8 cellular contexts compared by ENCODE assay signal in genomic region chr22:45435544-45436139, GRCh38. TPM values are rescaled to one million over a fixed set of nuclear protein-coding genes. Genes with fewer than 3 reads are reported as not detected.
A peak's percentile ranks its signal among the peaks of the same experiment; 100 is the strongest.
DNase-seq lines count a peak whose midpoint lies in the region; ATAC-seq, FAIRE-seq and TF ChIP-seq lines count a peak whose summit lies in the region.

No MANE protein-coding gene starts in this region.

- no peak overlapping the region for H3K4me3 ChIP-seq in SU-DHL-6 (ENCODE audit: insufficient read depth, low read length, poor library complexity, severe bottlenecking)
- H3K4me3 ChIP-seq in pancreas, result no peak overlapping the region
- peak overlapping the region; percentile 59 for H3K4me3 ChIP-seq in thoracic aorta

- no peak overlapping the region for H2AFZ ChIP-seq in SU-DHL-6 (ENCODE audit: low read depth, low read length, severe bottlenecking)

- H3K9ac ChIP-seq in SU-DHL-6 (ENCODE audit: low read length), result no peak overlapping the region

- no peak overlapping the region for H3K27ac Mint-ChIP-seq in activated naive CD8-positive, alpha-beta T cell treated with anti-CD3 and anti-CD28 coated beads, Interleukin-2, amount 10 ng/mL, durations not matched to agents 7 days and 5 days

- H3K4me1 ChIP-seq in pancreas (peaks cover 0 to 3% (median 0%) of the 10 kb centered on the region in 3 donors), thoracic aorta (ENCODE audit: control insufficient read depth in 1 of 2, low read depth in 2 of 2) (peaks cover 4 to 7% of the 10 kb centered on the region in 2 donors)

- no peaks in the 10 kb centered on the region for H3K9me2 ChIP-seq in SU-DHL-6 (replicated peaks; ENCODE audit: insufficient read depth, low read length)

- no peaks in the 10 kb centered on the region for H4K20me1 ChIP-seq in SU-DHL-6 (ENCODE audit: low read depth, low read length)

- 5 to 7% methylated on average over 20 of the region's 20 CpGs for WGBS in pancreas, 2 donors

- H3K27me3 ChIP-seq in SU-DHL-6 (ENCODE audit: low read length), result no peaks in the 10 kb centered on the region
- H3K27me3 ChIP-seq in pancreas, result no peaks in the 10 kb centered on the region
- no peaks in the 10 kb centered on the region for H3K27me3 ChIP-seq in thoracic aorta (replicated peaks; ENCODE audit: insufficient read depth)

- DNase-seq in MV-4-11 (lab: John Stamatoyannopoulos, UW) (peak; percentile 83), Right ventricle myocardium superior (peak; percentile 92), pancreas (peak; percentile 76 to 92 (median 87)), thoracic aorta (ENCODE audit: low spot score) (peak; percentile 68)
- peak; percentile 80 for DNase-seq in activated naive CD8-positive, alpha-beta T cell treated with anti-CD3 and anti-CD28 coated beads, Interleukin-2, amount 10 ng/mL, durations not matched to agents 7 days and 5 days

- H3K36me3 Mint-ChIP-seq in activated naive CD8-positive, alpha-beta T cell treated with anti-CD3 and anti-CD28 coated beads, Interleukin-2, amount 10 ng/mL, durations not matched to agents 7 days and 5 days, result peaks cover 2% of the 10 kb centered on the region

- no peaks in the 10 kb centered on the region for H3K36me3 ChIP-seq in SU-DHL-6 (ENCODE audit: low read length)
- H3K36me3 ChIP-seq in pancreas, result no peaks in the 10 kb centered on the region
- H3K36me3 ChIP-seq in thoracic aorta, result no peaks in the 10 kb centered on the region

- FAIRE-seq in G401.6 (lab: Jason Lieb, UNC), result peak; percentile 94
- FAIRE-seq in pancreas (lab: Jason Lieb, UNC), result no peak

- TF ChIP-seq CTCF in SU-DHL-6 (IDR thresholded peaks at IDR 0.05; ENCODE audit: insufficient read depth, low read length, poor library complexity, severe bottlenecking), result peak; percentile 78
- TF ChIP-seq CTCF in pancreas (IDR thresholded peaks at IDR 0.05), result peak; percentile 92 to 96 (median 94)
- TF ChIP-seq CTCF in thoracic aorta (IDR thresholded peaks at IDR 0.05), result peak; percentile 98

- intact Hi-C loops in Right ventricle myocardium superior (cut with DNase I), result loop anchor here (2.0 kb wide), 1 partner anchor 163 kb away; no protein-coding TSS in a partner anchor
- intact Hi-C loops in pancreas (cut with DNase I), result loop anchor here in 2 of 3 donors (5.0 to 10.0 kb wide), 2 partner anchors 168 to 171 kb away; no protein-coding TSS in a partner anchor

- H3K4me1 Mint-ChIP-seq in activated naive CD8-positive, alpha-beta T cell treated with anti-CD3 and anti-CD28 coated beads, Interleukin-2, amount 10 ng/mL, durations not matched to agents 7 days and 5 days, result peaks cover 9% of the 10 kb centered on the region

- no peaks in the 10 kb centered on the region for H3F3A ChIP-seq in SU-DHL-6 (ENCODE audit: insufficient read depth)

- H3K79me2 ChIP-seq in SU-DHL-6 (ENCODE audit: insufficient read depth, low read length), result no peaks in the 10 kb centered on the region

- POLR2A ChIA-PET in activated naive CD8-positive, alpha-beta T cell treated with anti-CD3 and anti-CD28 coated beads, Interleukin-2, amount 10 ng/mL, durations not matched to agents 7 days and 5 days (lab: Charles Lee), result no interaction called here

- H3K27me3 Mint-ChIP-seq in activated naive CD8-positive, alpha-beta T cell treated with anti-CD3 and anti-CD28 coated beads, Interleukin-2, amount 10 ng/mL, durations not matched to agents 7 days and 5 days, result peaks cover 4% of the 10 kb centered on the region

- no peak overlapping the region for H3K27ac ChIP-seq in SU-DHL-6 (ENCODE audit: low read depth, low read length)
- H3K27ac ChIP-seq in pancreas, result peak overlapping the region in 1 of 4 donors; percentile 33
- peak overlapping the region; percentile 58 to 67 for H3K27ac ChIP-seq in thoracic aorta

- ATAC-seq in activated naive CD8-positive, alpha-beta T cell treated with anti-CD3 and anti-CD28 coated beads, Interleukin-2, amount 10 ng/mL, durations not matched to agents 7 days and 5 days (ENCODE audit: low read depth), result peak; percentile 85
- ATAC-seq in Right ventricle myocardium superior (ENCODE audit: poor library complexity) (peak; percentile 96), pancreas (peak; percentile 99 to 100 (median 99)), thoracic aorta (ENCODE audit: insufficient number of reproducible peaks, low FRiP score, low read depth) (peak; percentile 88), HG02798 (IDR thresholded peaks at IDR 0.05; ENCODE audit: poor library complexity, unreplicated experiment) (no peak)

- no peaks in the 10 kb centered on the region for H3K9me3 Mint-ChIP-seq in activated naive CD8-positive, alpha-beta T cell treated with anti-CD3 and anti-CD28 coated beads, Interleukin-2, amount 10 ng/mL, durations not matched to agents 7 days and 5 days

- H3K4me3 Mint-ChIP-seq in activated naive CD8-positive, alpha-beta T cell treated with anti-CD3 and anti-CD28 coated beads, Interleukin-2, amount 10 ng/mL, durations not matched to agents 7 days and 5 days, result no peak overlapping the region

- H3K9me3 ChIP-seq in SU-DHL-6 (ENCODE audit: insufficient read depth, low read length), result no peaks in the 10 kb centered on the region
- no peaks in the 10 kb centered on the region for H3K9me3 ChIP-seq in pancreas
- no peaks in the 10 kb centered on the region for H3K9me3 ChIP-seq in thoracic aorta

- no peak overlapping the region for H3K4me2 ChIP-seq in SU-DHL-6 (ENCODE audit: low read depth, low read length, poor library complexity, severe bottlenecking)

RNA-seq across cellular contexts. Expression of gene RIBC2, which starts 22.1 kb away (rescaled TPM):
- total RNA-seq in activated naive CD8-positive, alpha-beta T cell treated with anti-CD3 and anti-CD28 coated beads, Interleukin-2, amount 10 ng/mL, durations not matched to agents 7 days and 5 days, result 10 to 100 TPM; 11.2 to 12.1 TPM
- not detected for total RNA-seq in Right ventricle myocardium superior
- 1 to 10 TPM in 1 of 6 donors, under 1 TPM in 4, not detected in 1; 0.12 to 1.7 (median 0.29) TPM for total RNA-seq in pancreas
- polyA plus RNA-seq in pancreas, result under 1 TPM in 1 of 2 donors, not detected in 1; 0.54 TPM
- 1 to 10 TPM in 1 of 2 donors, not detected in 1; 5.1 TPM for total RNA-seq in thoracic aorta

RNA-seq across cellular contexts. Expression of gene SMC1B, which starts 22.2 kb away (rescaled TPM):
- total RNA-seq in activated naive CD8-positive, alpha-beta T cell treated with anti-CD3 and anti-CD28 coated beads, Interleukin-2, amount 10 ng/mL, durations not matched to agents 7 days and 5 days, result 1 to 10 TPM; 2.4 to 2.5 TPM
- not detected for total RNA-seq in Right ventricle myocardium superior
- total RNA-seq in pancreas, result under 1 TPM in 1 of 6 donors, not detected in 5; 0.06 TPM
- not detected for polyA plus RNA-seq in pancreas
- total RNA-seq in thoracic aorta, result not detected
